In the genomic region with DNA sequence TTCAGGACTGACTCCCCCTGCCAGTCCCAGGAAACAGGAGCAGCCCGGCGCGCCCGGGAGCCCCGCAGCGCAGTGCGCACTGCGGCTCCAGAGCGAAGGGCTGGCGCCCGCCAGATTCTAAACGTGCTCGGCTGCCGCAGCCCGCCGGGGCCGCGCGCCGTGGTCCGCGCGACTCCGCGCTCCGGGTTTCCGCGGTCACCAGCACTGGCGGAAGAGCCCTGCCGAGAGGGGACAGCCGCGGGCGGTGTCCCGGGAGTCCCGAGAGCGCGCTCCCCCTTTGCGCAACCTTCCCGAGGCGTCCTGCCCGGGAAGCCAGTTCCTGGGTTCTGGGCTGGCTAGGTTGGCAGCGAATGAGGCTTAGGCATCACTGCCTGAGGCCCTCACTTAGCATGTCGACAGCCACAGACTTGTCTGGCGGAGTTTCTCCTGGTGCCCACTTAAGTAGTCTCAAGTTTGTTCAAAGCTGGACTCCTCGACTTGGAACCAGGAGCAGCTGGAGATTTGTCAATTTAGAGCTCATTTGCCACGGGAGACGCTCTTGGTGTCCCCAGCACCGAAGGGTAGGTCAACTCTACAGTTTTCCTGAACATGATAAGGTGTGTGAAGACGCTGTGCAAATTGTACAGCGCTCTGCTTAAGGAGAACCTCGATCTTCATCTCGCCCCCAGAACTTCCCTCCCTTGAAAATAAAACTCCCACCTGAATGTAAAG, we compare ENCODE assay signal across 1 cellular context.
A peak's percentile ranks its signal among the peaks of the same experiment; 100 is the strongest.
TF ChIP-seq lines count a peak whose summit lies in the region.

No MANE protein-coding gene starts in this region.

TF ChIP-seq in HepG2, 621 proteins besides CTCF, POLR2A, EP300 and RAD21 (continues in another document):
- TF ChIP-seq CSRNP2 (CRISPR knock-in tag; conservative IDR thresholded peaks at IDR 0.05; ENCODE audit: low read depth) = 0 out of 2 replicates have a peak, but pooled peaks have one; percentile 26
- TF ChIP-seq, protein P1, sequence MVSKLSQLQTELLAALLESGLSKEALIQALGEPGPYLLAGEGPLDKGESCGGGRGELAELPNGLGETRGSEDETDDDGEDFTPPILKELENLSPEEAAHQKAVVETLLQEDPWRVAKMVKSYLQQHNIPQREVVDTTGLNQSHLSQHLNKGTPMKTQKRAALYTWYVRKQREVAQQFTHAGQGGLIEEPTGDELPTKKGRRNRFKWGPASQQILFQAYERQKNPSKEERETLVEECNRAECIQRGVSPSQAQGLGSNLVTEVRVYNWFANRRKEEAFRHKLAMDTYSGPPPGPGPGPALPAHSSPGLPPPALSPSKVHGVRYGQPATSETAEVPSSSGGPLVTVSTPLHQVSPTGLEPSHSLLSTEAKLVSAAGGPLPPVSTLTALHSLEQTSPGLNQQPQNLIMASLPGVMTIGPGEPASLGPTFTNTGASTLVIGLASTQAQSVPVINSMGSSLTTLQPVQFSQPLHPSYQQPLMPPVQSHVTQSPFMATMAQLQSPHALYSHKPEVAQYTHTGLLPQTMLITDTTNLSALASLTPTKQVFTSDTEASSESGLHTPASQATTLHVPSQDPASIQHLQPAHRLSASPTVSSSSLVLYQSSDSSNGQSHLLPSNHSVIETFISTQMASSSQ (IDR thresholded peaks at IDR 0.05; ENCODE audit: low read depth) = no peak
- TF ChIP-seq, protein P1 (CRISPR knock-in tag; IDR thresholded peaks at IDR 0.05; ENCODE audit: borderline replicate concordance) = peak; percentile 86
- peak; percentile 38 for TF ChIP-seq GABPA (IDR thresholded peaks at IDR 0.05; ENCODE audit: low read depth, low read length)
- peak; percentile 45 for TF ChIP-seq GABPA (CRISPR knock-in tag; IDR thresholded peaks at IDR 0.05; ENCODE audit: low read depth)
- TF ChIP-seq, protein P2, sequence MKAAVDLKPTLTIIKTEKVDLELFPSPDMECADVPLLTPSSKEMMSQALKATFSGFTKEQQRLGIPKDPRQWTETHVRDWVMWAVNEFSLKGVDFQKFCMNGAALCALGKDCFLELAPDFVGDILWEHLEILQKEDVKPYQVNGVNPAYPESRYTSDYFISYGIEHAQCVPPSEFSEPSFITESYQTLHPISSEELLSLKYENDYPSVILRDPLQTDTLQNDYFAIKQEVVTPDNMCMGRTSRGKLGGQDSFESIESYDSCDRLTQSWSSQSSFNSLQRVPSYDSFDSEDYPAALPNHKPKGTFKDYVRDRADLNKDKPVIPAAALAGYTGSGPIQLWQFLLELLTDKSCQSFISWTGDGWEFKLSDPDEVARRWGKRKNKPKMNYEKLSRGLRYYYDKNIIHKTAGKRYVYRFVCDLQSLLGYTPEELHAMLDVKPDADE (CRISPR knock-in tag; IDR thresholded peaks at IDR 0.05) = peak; percentile 83
- TF ChIP-seq PHF8 (CRISPR knock-in tag; IDR thresholded peaks at IDR 0.05) = peak; percentile 64
- TF ChIP-seq ATM (IDR thresholded peaks at IDR 0.05; ENCODE audit: borderline replicate concordance) = no peak
- TF ChIP-seq ZNF747 (CRISPR knock-in tag; IDR thresholded peaks at IDR 0.05; ENCODE audit: borderline replicate concordance) = 0 out of 2 replicates have a peak, but pooled peaks have one; percentile 59
- TF ChIP-seq PTBP1 (IDR thresholded peaks at IDR 0.05; ENCODE audit: low read depth, low read length, poor library complexity, severe bottlenecking) = peak; percentile 19
- peak; percentile 68; the same call in 1 of the 2 replicates for TF ChIP-seq ZNF879 (CRISPR knock-in tag; IDR thresholded peaks at IDR 0.05)
- no peak for TF ChIP-seq PRPF4 (IDR thresholded peaks at IDR 0.05; ENCODE audit: low read depth, low read length, poor library complexity, severe bottlenecking)
- TF ChIP-seq, protein P3, sequence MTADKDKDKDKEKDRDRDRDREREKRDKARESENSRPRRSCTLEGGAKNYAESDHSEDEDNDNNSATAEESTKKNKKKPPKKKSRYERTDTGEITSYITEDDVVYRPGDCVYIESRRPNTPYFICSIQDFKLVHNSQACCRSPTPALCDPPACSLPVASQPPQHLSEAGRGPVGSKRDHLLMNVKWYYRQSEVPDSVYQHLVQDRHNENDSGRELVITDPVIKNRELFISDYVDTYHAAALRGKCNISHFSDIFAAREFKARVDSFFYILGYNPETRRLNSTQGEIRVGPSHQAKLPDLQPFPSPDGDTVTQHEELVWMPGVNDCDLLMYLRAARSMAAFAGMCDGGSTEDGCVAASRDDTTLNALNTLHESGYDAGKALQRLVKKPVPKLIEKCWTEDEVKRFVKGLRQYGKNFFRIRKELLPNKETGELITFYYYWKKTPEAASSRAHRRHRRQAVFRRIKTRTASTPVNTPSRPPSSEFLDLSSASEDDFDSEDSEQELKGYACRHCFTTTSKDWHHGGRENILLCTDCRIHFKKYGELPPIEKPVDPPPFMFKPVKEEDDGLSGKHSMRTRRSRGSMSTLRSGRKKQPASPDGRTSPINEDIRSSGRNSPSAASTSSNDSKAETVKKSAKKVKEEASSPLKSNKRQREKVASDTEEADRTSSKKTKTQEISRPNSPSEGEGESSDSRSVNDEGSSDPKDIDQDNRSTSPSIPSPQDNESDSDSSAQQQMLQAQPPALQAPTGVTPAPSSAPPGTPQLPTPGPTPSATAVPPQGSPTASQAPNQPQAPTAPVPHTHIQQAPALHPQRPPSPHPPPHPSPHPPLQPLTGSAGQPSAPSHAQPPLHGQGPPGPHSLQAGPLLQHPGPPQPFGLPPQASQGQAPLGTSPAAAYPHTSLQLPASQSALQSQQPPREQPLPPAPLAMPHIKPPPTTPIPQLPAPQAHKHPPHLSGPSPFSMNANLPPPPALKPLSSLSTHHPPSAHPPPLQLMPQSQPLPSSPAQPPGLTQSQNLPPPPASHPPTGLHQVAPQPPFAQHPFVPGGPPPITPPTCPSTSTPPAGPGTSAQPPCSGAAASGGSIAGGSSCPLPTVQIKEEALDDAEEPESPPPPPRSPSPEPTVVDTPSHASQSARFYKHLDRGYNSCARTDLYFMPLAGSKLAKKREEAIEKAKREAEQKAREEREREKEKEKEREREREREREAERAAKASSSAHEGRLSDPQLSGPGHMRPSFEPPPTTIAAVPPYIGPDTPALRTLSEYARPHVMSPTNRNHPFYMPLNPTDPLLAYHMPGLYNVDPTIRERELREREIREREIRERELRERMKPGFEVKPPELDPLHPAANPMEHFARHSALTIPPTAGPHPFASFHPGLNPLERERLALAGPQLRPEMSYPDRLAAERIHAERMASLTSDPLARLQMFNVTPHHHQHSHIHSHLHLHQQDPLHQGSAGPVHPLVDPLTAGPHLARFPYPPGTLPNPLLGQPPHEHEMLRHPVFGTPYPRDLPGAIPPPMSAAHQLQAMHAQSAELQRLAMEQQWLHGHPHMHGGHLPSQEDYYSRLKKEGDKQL (CRISPR knock-in tag; IDR thresholded peaks at IDR 0.05; ENCODE audit: low read depth) = peak; percentile 68; the same call in 1 of the 2 replicates
- TF ChIP-seq SNAI1 (CRISPR knock-in tag; IDR thresholded peaks at IDR 0.05; ENCODE audit: borderline replicate concordance) = no peak
- TF ChIP-seq ZBTB4 (CRISPR knock-in tag; IDR thresholded peaks at IDR 0.05; ENCODE audit: borderline replicate concordance) = peak; percentile 59; the same call in 1 of the 2 replicates
- no peak for TF ChIP-seq ZNF33B (CRISPR knock-in tag; IDR thresholded peaks at IDR 0.05)
- TF ChIP-seq KDM1A (CRISPR knock-in tag; IDR thresholded peaks at IDR 0.05) = peak; percentile 67; the same call in 1 of the 2 replicates
- TF ChIP-seq KDM3A (CRISPR knock-in tag; IDR thresholded peaks at IDR 0.05; ENCODE audit: low read depth) = peak; percentile 87
- TF ChIP-seq, protein P4, sequence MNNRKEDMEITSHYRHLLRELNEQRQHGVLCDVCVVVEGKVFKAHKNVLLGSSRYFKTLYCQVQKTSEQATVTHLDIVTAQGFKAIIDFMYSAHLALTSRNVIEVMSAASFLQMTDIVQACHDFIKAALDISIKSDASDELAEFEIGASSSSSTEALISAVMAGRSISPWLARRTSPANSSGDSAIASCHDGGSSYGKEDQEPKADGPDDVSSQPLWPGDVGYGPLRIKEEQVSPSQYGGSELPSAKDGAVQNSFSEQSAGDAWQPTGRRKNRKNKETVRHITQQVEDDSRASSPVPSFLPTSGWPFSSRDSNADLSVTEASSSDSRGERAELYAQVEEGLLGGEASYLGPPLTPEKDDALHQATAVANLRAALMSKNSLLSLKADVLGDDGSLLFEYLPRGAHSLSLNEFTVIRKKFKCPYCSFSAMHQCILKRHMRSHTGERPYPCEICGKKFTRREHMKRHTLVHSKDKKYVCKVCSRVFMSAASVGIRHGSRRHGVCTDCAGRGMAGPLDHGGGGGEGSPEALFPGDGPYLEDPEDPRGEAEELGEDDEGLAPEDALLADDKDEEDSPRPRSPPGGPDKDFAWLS (CRISPR knock-in tag; IDR thresholded peaks at IDR 0.05; ENCODE audit: borderline replicate concordance) = no peak
- TF ChIP-seq SMAD3 (CRISPR knock-in tag; IDR thresholded peaks at IDR 0.05) = no peak; the same call in none of the 2 replicates
- peak; percentile 70 for TF ChIP-seq ZNF143 (CRISPR knock-in tag; IDR thresholded peaks at IDR 0.05)
- TF ChIP-seq ZFP62 (CRISPR knock-in tag; IDR thresholded peaks at IDR 0.05) = peak; percentile 93
- peak; percentile 69 for TF ChIP-seq MXD1 (CRISPR knock-in tag; IDR thresholded peaks at IDR 0.05)
